Comparison of ENCODE assay signal across 8 cellular contexts in the genomic region with DNA sequence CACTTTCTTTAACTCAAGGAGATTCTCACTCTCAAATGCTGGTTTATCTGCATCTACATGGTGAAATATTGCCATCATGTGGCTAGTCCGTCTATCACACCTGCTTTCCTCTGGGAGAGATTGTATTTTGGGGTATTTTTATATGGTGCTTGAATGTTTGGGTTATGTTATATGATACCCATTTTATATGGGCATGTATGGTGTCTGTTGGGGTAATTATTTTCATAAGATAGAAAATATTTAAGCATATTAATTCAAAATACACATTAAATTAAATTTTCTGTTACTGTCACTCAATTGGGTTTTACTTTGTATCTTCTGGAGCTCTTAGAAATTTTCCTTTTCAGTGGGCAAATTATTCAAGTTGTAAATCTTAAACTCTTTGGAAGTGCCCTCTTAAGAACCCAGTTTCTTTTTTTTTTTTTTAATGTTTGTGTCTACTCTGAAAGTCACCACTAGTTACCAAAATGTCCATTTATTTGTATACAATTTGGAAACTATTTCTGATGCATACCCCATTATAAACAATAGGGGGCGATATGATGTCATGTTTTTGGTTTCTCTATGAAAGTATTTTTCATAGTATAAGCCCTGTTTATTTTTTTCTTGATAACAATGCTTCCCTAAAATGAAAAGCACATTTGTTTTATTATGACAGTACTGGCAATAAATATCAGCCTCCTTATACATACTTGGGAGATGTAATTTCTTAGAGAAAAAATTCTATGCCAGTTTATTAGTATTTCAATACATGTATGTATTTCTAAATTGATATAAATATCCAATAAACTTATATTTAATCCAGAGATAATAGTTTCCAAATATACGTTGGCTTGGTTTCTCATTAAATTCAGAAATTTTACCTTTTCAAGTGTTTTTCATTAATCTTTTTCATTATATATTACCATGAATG. TPM values are rescaled to one million over a fixed set of nuclear protein-coding genes. Genes with fewer than 3 reads are reported as not detected.
DNase-seq lines count a peak whose midpoint lies in the region; FAIRE-seq and TF ChIP-seq lines count a peak whose summit lies in the region.

No MANE protein-coding gene starts in this region.

- DNase-seq in GDM1 (lab: John Stamatoyannopoulos, UW) (peak; percentile 17), HCEC 1CT (peak; percentile 60), LNCaP clone FGC (ENCODE audit: low read depth) (no peak), SK-MEL-5 (ENCODE audit: low read depth, low spot score) (peak; percentile 82), fibroblast of peridontal ligament (ENCODE audit: extremely low read depth) (peak; percentile 69), skeletal muscle cell (ENCODE audit: low read depth) (peak; percentile 10), UCSD-AML1 (lab: John Stamatoyannopoulos, UW; ENCODE audit: unreplicated experiment) (no peak)

- TF ChIP-seq CTCF in LNCaP clone FGC (IDR thresholded peaks at IDR 0.05; ENCODE audit: control insufficient read depth, extremely low read depth, insufficient read depth): peak; percentile 73

- in situ Hi-C loops in SK-MEL-5 (cut with HindIII; ENCODE audit: low pct_unique_long_range_greater_than_20kb, low sequenced_read_pairs): no loop called here

- H3K4me3 ChIP-seq in LNCaP clone FGC (ENCODE audit: low read depth, low read length): no peak overlapping the region
- no peak overlapping the region for H3K4me3 ChIP-seq in skeletal muscle cell (ENCODE audit: low read depth, low read length)

- peak; percentile 94 for FAIRE-seq in A204.1 (lab: Jason Lieb, UNC)

RNA-seq across cellular contexts. Expression of a gene that starts 36.1 kb away (rescaled TPM):
- total RNA-seq in SK-MEL-5 (2014; rRNA removed; shearing (Covaris generic)): not detected in 2 replicates
- not detected in 2 replicates for polyA plus RNA-seq in SK-MEL-5 (2015; cell fraction: cytosol; rRNA removed)
- 0.64 TPM in 1 of 2 replicates, not detected in the other for polyA plus RNA-seq in SK-MEL-5 (2015; cell fraction: nucleus; rRNA removed)

Comparison
In these comparisons a context has a peak if more than half of its experiments do, and no peak if none do; other contexts are left out.
1. DNase-seq: peak in GDM1 (single experiment), HCEC 1CT (single experiment), SK-MEL-5 (single experiment), fibroblast of peridontal ligament (single experiment) and skeletal muscle cell (single experiment); none in LNCaP clone FGC (single experiment) and UCSD-AML1 (single experiment).